ENCODE assay signal across 8 cellular contexts in genomic region chr1:8903908-8904650, GRCh38. TPM values are rescaled to one million over a fixed set of nuclear protein-coding genes. Genes with fewer than 3 reads are reported as not detected.
DNase-seq lines count a peak whose midpoint lies in the region; ATAC-seq, FAIRE-seq and TF ChIP-seq lines count a peak whose summit lies in the region.

No MANE protein-coding gene starts in this region.

- DNase-seq in EL (peak; percentile 99), NT2/D1 (ENCODE audit: low read depth, low spot score) (no peak), pancreas (peak in 2 of 6 donors; percentile 21 to 50)

- H3K27ac ChIP-seq in esophagus (ENCODE audit: low read depth in 2 of 2, low read length in 1 of 2), result peak overlapping the region; percentile 30 to 64
- H3K27ac ChIP-seq in pancreas, result peak overlapping the region in 1 of 4 donors; percentile 41

- no peaks in the 10 kb centered on the region for H3K36me3 ChIP-seq in NT2/D1 (ENCODE audit: insufficient read depth, insufficient read length, low read length)
- no peaks in the 10 kb centered on the region for H3K36me3 ChIP-seq in esophagus (ENCODE audit: control insufficient read depth in 2 of 2, insufficient read depth in 2 of 2, low read length in 1 of 2)
- H3K36me3 ChIP-seq in pancreas, result no peaks in the 10 kb centered on the region

- H3K4me3 ChIP-seq in NT2/D1 (ENCODE audit: insufficient read length, low read depth) (no peak overlapping the region), esophagus (ENCODE audit: low read depth in 1 of 2, low read length in 2 of 2) (no peak overlapping the region), pancreas (no peak overlapping the region)

- TF ChIP-seq CTCF in pancreas (IDR thresholded peaks at IDR 0.05), result no peak

- H3K4me1 ChIP-seq in NT2/D1 (ENCODE audit: insufficient read depth, insufficient read length) (no peaks in the 10 kb centered on the region), esophagus (ENCODE audit: control insufficient read depth in 2 of 2, insufficient read depth in 2 of 2, low read length in 1 of 2) (peaks cover 0 to 2% of the 10 kb centered on the region in 2 donors), pancreas (no peaks in the 10 kb centered on the region)

- intact Hi-C loops in pancreas (cut with DNase I), result no loop called here

- H3K27me3 ChIP-seq in NT2/D1 (ENCODE audit: insufficient read depth, insufficient read length), result no peaks in the 10 kb centered on the region
- H3K27me3 ChIP-seq in esophagus (ENCODE audit: control insufficient read depth in 1 of 2, insufficient read depth in 2 of 2, low read length in 2 of 2), result no peaks in the 10 kb centered on the region
- H3K27me3 ChIP-seq in pancreas, result no peaks in the 10 kb centered on the region

- ATAC-seq in pancreas (peak; percentile 40 to 83 (median 74)), GM21515 (IDR thresholded peaks at IDR 0.05; ENCODE audit: unreplicated experiment) (no peak), GM18870 (IDR thresholded peaks at IDR 0.05; ENCODE audit: unreplicated experiment) (no peak), GM21390 (IDR thresholded peaks at IDR 0.05; ENCODE audit: unreplicated experiment) (no peak), HG03135 (IDR thresholded peaks at IDR 0.05; ENCODE audit: unreplicated experiment) (no peak)

- peak overlapping the region; percentile 17 for H3K9ac ChIP-seq in NT2/D1 (ENCODE audit: insufficient read length, low read depth)

- FAIRE-seq in pancreas (lab: Jason Lieb, UNC), result no peak

- no peaks in the 10 kb centered on the region; the same call in 1 of the 2 replicates for H3K9me3 ChIP-seq in NT2/D1 (ENCODE audit: insufficient read depth, low read length)
- H3K9me3 ChIP-seq in esophagus (ENCODE audit: control insufficient read depth in 2 of 2, insufficient read depth in 1 of 2, low read depth in 1 of 2, low read length in 1 of 2), result no peaks in the 10 kb centered on the region
- H3K9me3 ChIP-seq in pancreas, result no peaks in the 10 kb centered on the region

- WGBS in esophagus, 2 donors, result 58 to 64% methylated on average over 6 of the region's 6 CpGs
- WGBS in pancreas, 2 donors, result 59 to 66% methylated on average over 6 of the region's 6 CpGs

RNA-seq across cellular contexts. Expression of gene ENO1, which starts 25.6 kb away (rescaled TPM):
- polyA plus RNA-seq in esophagus (1,000 to 10,000 TPM in 1 of 2 donors, 100 to 1,000 TPM in 1; 403 to 1,101 TPM), pancreas (100 to 1,000 TPM in 1 of 2 donors, 10 to 100 TPM in 1; 99.2 to 180 TPM)
- total RNA-seq in pancreas, result 100 to 1,000 TPM in 4 of 6 donors, 10 to 100 TPM in 2; 69.9 to 299 (median 166) TPM

RNA-seq across cellular contexts. Expression of gene CA6, which starts 41.6 kb away (rescaled TPM):
- polyA plus RNA-seq in esophagus, result under 1 TPM in 1 of 2 donors, not detected in 1; 0.06 TPM
- total RNA-seq in pancreas, result not detected
- polyA plus RNA-seq in pancreas, result not detected

Comparison
In these comparisons a context has a peak if more than half of its experiments do, and no peak if none do; other contexts are left out.
1. ATAC-seq: peak in pancreas (4 of 4); none in GM21515 (single experiment), GM18870 (single experiment), GM21390 (single experiment) and HG03135 (single experiment).